In genomic region chr7:107180378-107180777, GRCh38 we compare ENCODE assay signal across 8 cellular contexts.
DNase-seq lines count a peak whose midpoint lies in the region; ATAC-seq and TF ChIP-seq lines count a peak whose summit lies in the region.

No MANE protein-coding gene starts in this region.

- POLR2A ChIA-PET in HEK293T (lab: Yijun Ruan, JAX), result interaction anchor here (1.4 kb wide), 1 partner anchor 12 kb away, joined by 7 read pairs; the partner anchor contains the start of gene HBP1

- TF ChIP-seq CTCF in foreskin fibroblast (IDR thresholded peaks at IDR 0.05; ENCODE audit: low read depth, low read length), result no peak

- CTCF ChIA-PET in HEK293T (lab: Yijun Ruan, JAX), result no interaction called here

- H3K4me3 ChIP-seq in foreskin fibroblast (ENCODE audit: low read depth in 1 of 2, low read length in 2 of 2), result no peak overlapping the region

- DNase-seq in activated CD4-positive, CD25-positive, alpha-beta regulatory T cell treated with anti-CD3 and anti-CD28 coated beads, Interleukin-2, amount 50 U/mL, for 72 hours, result no peak
- DNase-seq in activated CD8-positive, alpha-beta memory T cell treated with anti-CD3 and anti-CD28 coated beads, Interleukin-2, amount 50 U/mL, for 1 hour (ENCODE audit: extremely low read depth), result peak; percentile 40
- DNase-seq in foreskin fibroblast, result peak; percentile 64 to 78
- peak; percentile 46 to 64 for DNase-seq in stimulated activated CD4-positive, alpha-beta T cell treated with anti-CD3 and anti-CD28 coated beads, Interleukin-4, amount 100 ng/mL, for 48 hours (ENCODE audit: low read depth in 2 of 2)
- no peak for DNase-seq in HEK293T (ENCODE audit: extremely low spot score)

- peak; percentile 71 to 79 for ATAC-seq in activated CD4-positive, CD25-positive, alpha-beta regulatory T cell treated with anti-CD3 and anti-CD28 coated beads, Interleukin-2, amount 50 U/mL, for 24 hours
- ATAC-seq in HG03469 (IDR thresholded peaks at IDR 0.05; ENCODE audit: unreplicated experiment) (no peak), GM21528 (IDR thresholded peaks at IDR 0.05; ENCODE audit: low FRiP score, unreplicated experiment) (no peak)

TF ChIP-seq in HEK293T, 16 proteins besides CTCF, POLR2A, EP300 and RAD21:
- no peak for TF ChIP-seq FOXA1 (IDR thresholded peaks at IDR 0.05)
- TF ChIP-seq BHLHE40 (IDR thresholded peaks at IDR 0.05; ENCODE audit: borderline replicate concordance), result no peak
- TF ChIP-seq FOXM1 (IDR thresholded peaks at IDR 0.05; ENCODE audit: borderline replicate concordance), result no peak
- no peak for TF ChIP-seq LEF1 (IDR thresholded peaks at IDR 0.05; ENCODE audit: borderline replicate concordance)
- no peak for TF ChIP-seq HDGF (IDR thresholded peaks at IDR 0.05; ENCODE audit: borderline replicate concordance)
- TF ChIP-seq ZNF384 (IDR thresholded peaks at IDR 0.05), result no peak
- TF ChIP-seq TARDBP (IDR thresholded peaks at IDR 0.05), result no peak
- TF ChIP-seq, protein P1, sequence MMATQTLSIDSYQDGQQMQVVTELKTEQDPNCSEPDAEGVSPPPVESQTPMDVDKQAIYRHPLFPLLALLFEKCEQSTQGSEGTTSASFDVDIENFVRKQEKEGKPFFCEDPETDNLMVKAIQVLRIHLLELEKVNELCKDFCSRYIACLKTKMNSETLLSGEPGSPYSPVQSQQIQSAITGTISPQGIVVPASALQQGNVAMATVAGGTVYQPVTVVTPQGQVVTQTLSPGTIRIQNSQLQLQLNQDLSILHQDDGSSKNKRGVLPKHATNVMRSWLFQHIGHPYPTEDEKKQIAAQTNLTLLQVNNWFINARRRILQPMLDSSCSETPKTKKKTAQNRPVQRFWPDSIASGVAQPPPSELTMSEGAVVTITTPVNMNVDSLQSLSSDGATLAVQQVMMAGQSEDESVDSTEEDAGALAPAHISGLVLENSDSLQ (IDR thresholded peaks at IDR 0.05), result no peak
- no peak for TF ChIP-seq ELF4 (IDR thresholded peaks at IDR 0.05)
- TF ChIP-seq SUZ12 (IDR thresholded peaks at IDR 0.05), result no peak
- no peak for TF ChIP-seq FOXK2 (IDR thresholded peaks at IDR 0.05)
- no peak for TF ChIP-seq NFRKB (IDR thresholded peaks at IDR 0.05)
- TF ChIP-seq L3MBTL2 (conservative IDR thresholded peaks at IDR 0.05), result no peak

Comparison
In these comparisons a context has a peak if more than half of its experiments do, and no peak if none do; other contexts are left out.
1. ATAC-seq: peak in activated CD4-positive, CD25-positive, alpha-beta regulatory T cell treated with anti-CD3 and anti-CD28 coated beads, Interleukin-2, amount 50 U/mL, for 24 hours (2 of 2); none in HG03469 (single experiment) and GM21528 (single experiment).
2. DNase-seq: peak in activated CD8-positive, alpha-beta memory T cell treated with anti-CD3 and anti-CD28 coated beads, Interleukin-2, amount 50 U/mL, for 1 hour (single experiment), foreskin fibroblast (2 of 2) and stimulated activated CD4-positive, alpha-beta T cell treated with anti-CD3 and anti-CD28 coated beads, Interleukin-4, amount 100 ng/mL, for 48 hours (2 of 2); none in activated CD4-positive, CD25-positive, alpha-beta regulatory T cell treated with anti-CD3 and anti-CD28 coated beads, Interleukin-2, amount 50 U/mL, for 72 hours (single experiment) and HEK293T (single experiment).